Comparison of ENCODE assay signal across 1 cellular context in the genomic region with DNA sequence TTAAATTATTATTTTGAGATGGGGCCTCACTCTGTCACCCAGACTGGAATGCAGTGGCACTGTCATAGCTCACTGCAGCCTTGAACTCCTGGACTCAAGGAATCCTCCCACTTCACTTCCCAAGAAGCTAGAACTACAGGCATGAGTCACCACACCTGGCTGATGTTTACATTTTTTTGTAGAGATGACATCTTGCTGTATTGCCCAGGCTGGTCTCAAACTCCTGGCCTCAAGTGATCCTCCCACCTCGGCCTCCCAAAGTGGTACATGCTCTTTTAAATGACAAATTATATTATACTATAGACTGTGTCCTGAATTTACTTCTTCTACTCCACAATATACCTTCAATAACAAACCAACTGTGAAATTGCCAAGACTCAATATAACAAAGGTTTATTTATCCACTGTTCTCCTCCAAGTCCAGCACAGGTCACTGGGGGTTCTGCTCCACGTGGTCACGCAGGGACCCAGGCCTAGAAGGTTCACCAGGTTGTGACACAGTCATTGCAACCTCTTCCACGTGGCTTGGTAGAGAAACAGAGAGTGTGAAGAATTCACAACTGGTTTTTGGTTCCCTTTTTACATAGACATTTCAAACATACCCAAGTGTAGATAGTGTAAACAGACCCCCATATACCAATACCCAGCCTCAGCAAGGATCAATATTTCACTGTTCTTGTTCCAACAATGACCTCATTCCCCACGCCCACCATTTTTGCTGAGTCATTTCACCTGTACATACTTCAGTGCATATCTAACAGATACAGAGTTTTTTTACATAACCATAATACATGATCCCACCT.
TF ChIP-seq lines count a peak whose summit lies in the region.
"Not testable (repeated sequence)": the region's sequence is repeated elsewhere in the genome, so short reads cannot be mapped to it uniquely, and the experiment has no call there.

No MANE protein-coding gene starts in this region.

TF ChIP-seq in K562, 482 proteins besides CTCF, POLR2A, EP300 and RAD21:
- TF ChIP-seq ZEB2 (IDR thresholded peaks at IDR 0.05) (peak; percentile 59; the same call in 1 of the 2 replicates), C11orf30 (IDR thresholded peaks at IDR 0.05; ENCODE audit: low read depth) (peak; percentile 86), MGA (IDR thresholded peaks at IDR 0.05) (peak; percentile 32; the same call in 1 of the 2 replicates), ATF3 (IDR thresholded peaks at IDR 0.05) (peak; percentile 61), NFE2 (IDR thresholded peaks at IDR 0.05; ENCODE audit: low read depth) (peak; percentile 89), E2F6 (IDR thresholded peaks at IDR 0.05; ENCODE audit: borderline replicate concordance in 1 of 2, extremely low read depth in 1 of 2, insufficient read depth in 1 of 2, insufficient read length in 1 of 2, low read depth in 1 of 2, low read length in 1 of 2, poor library complexity in 1 of 2, severe bottlenecking in 1 of 2) (peak in 1 of 2 experiments; percentile 36), L3MBTL2 (IDR thresholded peaks at IDR 0.05) (peak; percentile 65), MAFK (IDR thresholded peaks at IDR 0.05; ENCODE audit: low read length) (peak; percentile 81), MAFF (IDR thresholded peaks at IDR 0.05; ENCODE audit: low read length) (peak; percentile 89), BCOR (IDR thresholded peaks at IDR 0.05) (0 out of 2 replicates have a peak, but pooled peaks have one; percentile 22), NFIC (IDR thresholded peaks at IDR 0.05) (peak; percentile 30; the same call in 1 of the 2 replicates), ARID1B (IDR thresholded peaks at IDR 0.05) (peak; percentile 38; the same call in 1 of the 2 replicates), MAX (CRISPR knock-in tag; IDR thresholded peaks at IDR 0.05) (peak; percentile 63), CBFA2T2 (conservative IDR thresholded peaks at IDR 0.05) (0 out of 2 replicates have a peak, but pooled peaks have one; percentile 16), TRIM24 (IDR thresholded peaks at IDR 0.05) (peak in 1 of 2 experiments; percentile 66; a peak in 3 of 4 replicates), ZNF316 (IDR thresholded peaks at IDR 0.05) (peak; percentile 95), SMARCA4 (IDR thresholded peaks at IDR 0.05) (peak; percentile 47; the same call in 1 of the 2 replicates), JUND (IDR thresholded peaks at IDR 0.05; ENCODE audit: borderline replicate concordance, low read depth, low read length) (peak; percentile 47; the same call in 1 of the 2 replicates), JUND (tag; IDR thresholded peaks at IDR 0.05; ENCODE audit: borderline replicate concordance, low read depth, low read length) (peak; percentile 59; the same call in 2 of the 3 replicates), NFE2L1 (tag; IDR thresholded peaks at IDR 0.05; ENCODE audit: borderline replicate concordance, low read depth) (peak; percentile 88), SOX6 (IDR thresholded peaks at IDR 0.05) (0 out of 2 replicates have a peak, but pooled peaks have one; percentile 15), MAFG (tag; conservative IDR thresholded peaks at IDR 0.05) (peak; percentile 94), DPF2 (IDR thresholded peaks at IDR 0.05) (peak; percentile 58; the same call in 1 of the 2 replicates), CBFA2T3 (IDR thresholded peaks at IDR 0.05) (peak; percentile 28; the same call in 1 of the 2 replicates), BACH1 (tag; IDR thresholded peaks at IDR 0.05) (peak; percentile 49; the same call in 1 of the 2 replicates)
- TF ChIP-seq, protein P1, sequence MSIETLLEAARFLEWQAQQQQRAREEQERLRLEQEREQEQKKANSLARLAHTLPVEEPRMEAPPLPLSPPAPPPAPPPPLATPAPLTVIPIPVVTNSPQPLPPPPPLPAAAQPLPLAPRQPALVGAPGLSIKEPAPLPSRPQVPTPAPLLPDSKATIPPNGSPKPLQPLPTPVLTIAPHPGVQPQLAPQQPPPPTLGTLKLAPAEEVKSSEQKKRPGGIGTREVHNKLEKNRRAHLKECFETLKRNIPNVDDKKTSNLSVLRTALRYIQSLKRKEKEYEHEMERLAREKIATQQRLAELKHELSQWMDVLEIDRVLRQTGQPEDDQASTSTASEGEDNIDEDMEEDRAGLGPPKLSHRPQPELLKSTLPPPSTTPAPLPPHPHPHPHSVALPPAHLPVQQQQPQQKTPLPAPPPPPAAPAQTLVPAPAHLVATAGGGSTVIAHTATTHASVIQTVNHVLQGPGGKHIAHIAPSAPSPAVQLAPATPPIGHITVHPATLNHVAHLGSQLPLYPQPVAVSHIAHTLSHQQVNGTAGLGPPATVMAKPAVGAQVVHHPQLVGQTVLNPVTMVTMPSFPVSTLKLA (conservative IDR thresholded peaks at IDR 0.05): peak in 1 of 2 experiments; percentile 45; a peak in 1 of 4 replicates
- not testable (repeated sequence) for TF ChIP-seq ATF3 (CRISPR knock-in tag; conservative IDR thresholded peaks at IDR 0.05)
